Comparison of ENCODE assay signal across 10 cellular contexts in the genomic region with DNA sequence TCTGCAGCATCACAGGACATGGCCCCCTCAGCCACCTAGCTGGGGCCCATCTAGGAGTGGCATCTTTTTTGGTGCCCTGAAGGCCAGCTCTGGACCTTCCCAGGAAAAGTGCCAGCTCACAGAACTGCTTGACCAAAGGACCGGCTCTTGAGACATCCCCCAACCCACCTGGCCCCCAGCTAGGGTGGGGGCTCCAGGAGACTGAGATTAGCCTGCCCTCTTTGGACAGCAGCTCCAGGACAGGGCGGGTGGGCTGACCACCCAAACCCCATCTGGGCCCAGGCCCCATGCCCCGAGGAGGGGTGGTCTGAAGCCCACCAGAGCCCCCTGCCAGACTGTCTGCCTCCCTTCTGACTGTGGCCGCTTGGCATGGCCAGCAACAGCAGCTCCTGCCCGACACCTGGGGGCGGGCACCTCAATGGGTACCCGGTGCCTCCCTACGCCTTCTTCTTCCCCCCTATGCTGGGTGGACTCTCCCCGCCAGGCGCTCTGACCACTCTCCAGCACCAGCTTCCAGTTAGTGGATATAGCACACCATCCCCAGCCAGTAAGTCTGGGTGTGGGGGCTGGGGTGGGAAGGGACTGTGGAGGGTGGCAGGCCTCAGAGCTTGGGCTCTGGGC. TPM values are rescaled to one million over a fixed set of nuclear protein-coding genes. Genes with fewer than 3 reads are reported as not detected.
A peak's percentile ranks its signal among the peaks of the same experiment; 100 is the strongest.
DNase-seq lines count a peak whose midpoint lies in the region; ATAC-seq and TF ChIP-seq lines count a peak whose summit lies in the region.
"Had no signal": no experiment of that assay in that cellular context is flagged by ENCODE, and none has a peak within 500 bp of the region (broad histone marks: within the 10 kb centered on the region; RNA-seq: fewer than 3 reads in every experiment).

No MANE protein-coding gene starts in this region.

- H3K4me3 Mint-ChIP-seq in activated naive CD8-positive, alpha-beta T cell treated with anti-CD3 and anti-CD28 coated beads for 36 hours = peak overlapping the region; percentile 30

- H3K36me3 Mint-ChIP-seq in activated naive CD8-positive, alpha-beta T cell treated with anti-CD3 and anti-CD28 coated beads for 36 hours = peaks cover 32% of the 10 kb centered on the region

- ATAC-seq in SK-N-SH treated with all-trans-retinoic acid at 6 μM for 48 hours = no peak; the same call in 2 of the 3 replicates
- ATAC-seq in right lobe of liver = no peak
- no peak for ATAC-seq in HG02938 (IDR thresholded peaks at IDR 0.05; ENCODE audit: unreplicated experiment)

- TF ChIP-seq POLR2A in right lobe of liver (IDR thresholded peaks at IDR 0.05) = no peak

- peaks cover 98% of the 10 kb centered on the region for H3K79me2 ChIP-seq in SK-N-SH (ENCODE audit: insufficient read depth)

- H3K9me3 Mint-ChIP-seq in activated naive CD8-positive, alpha-beta T cell treated with anti-CD3 and anti-CD28 coated beads for 36 hours = no peaks in the 10 kb centered on the region

- intact Hi-C loops in right lobe of liver (cut with DNase I) = no loop called here

- peaks cover 75% of the 10 kb centered on the region for H3K4me1 Mint-ChIP-seq in activated naive CD8-positive, alpha-beta T cell treated with anti-CD3 and anti-CD28 coated beads for 36 hours

- no peaks in the 10 kb centered on the region for H3K27me3 ChIP-seq in SK-N-SH (ENCODE audit: insufficient read depth)
- no peaks in the 10 kb centered on the region for H3K27me3 ChIP-seq in right lobe of liver

- H3K36me3 ChIP-seq in SK-N-SH (replicated peaks in 1 of 2; ENCODE audit: control insufficient read depth in 1 of 2, insufficient read depth in 2 of 2, low read length in 1 of 2) (peaks cover 4 to 15% of the 10 kb centered on the region in 2 experiments), right lobe of liver (no peaks in the 10 kb centered on the region)

- H3K4me2 ChIP-seq in SK-N-SH = peak overlapping the region; percentile 85; the same call in 1 of the 2 replicates

- H3K9me3 ChIP-seq in SK-N-SH (no peaks in the 10 kb centered on the region), right lobe of liver (no peaks in the 10 kb centered on the region)

- no peak for TF ChIP-seq RAD21 in SK-N-SH (IDR thresholded peaks at IDR 0.05; ENCODE audit: low read length)

- no peak for DNase-seq in SK-N-SH
- no peak for DNase-seq in activated naive CD8-positive, alpha-beta T cell treated with anti-CD3 and anti-CD28 coated beads for 36 hours
- DNase-seq in right lobe of liver = peak in 1 of 3 donors; percentile 26
- no peak for DNase-seq in substantia nigra (lab: John Stamatoyannopoulos, UW)
- DNase-seq in stimulated activated CD4-positive, alpha-beta T cell treated with anti-CD3 and anti-CD28 coated beads, Interleukin-15, amount 100 ng/mL, for 24 hours = no peak
- no peak for DNase-seq in SHP77 (lab: John Stamatoyannopoulos, UW)
- DNase-seq: 8988T; activated CD4-positive, alpha-beta T cell treated with anti-CD3 and anti-CD28 coated beads for 4 hours had no signal

- TF ChIP-seq CTCF in SK-N-SH (IDR thresholded peaks at IDR 0.05) (no peak), right lobe of liver (IDR thresholded peaks at IDR 0.05) (no peak)

- POLR2A ChIA-PET in SK-N-SH (lab: Yijun Ruan, JAX) = interaction anchor here (0.5 to 3.2 kb wide), 9 partner anchors 10 to 145 kb away, joined by 3 to 27 read pairs (median 5); no protein-coding TSS in a partner anchor

- peaks cover 65 to 80% of the 10 kb centered on the region in 2 experiments for H3K4me1 ChIP-seq in SK-N-SH (ENCODE audit: control insufficient read depth in 1 of 2, insufficient read depth in 2 of 2, low read depth in 1 of 2, low read length in 1 of 2)
- H3K4me1 ChIP-seq in right lobe of liver = peaks cover 4 to 100% (median 69%) of the 10 kb centered on the region in 4 donors

- H3K4me3 ChIP-seq in SK-N-SH (ENCODE audit: low read depth in 2 of 2, low read length in 1 of 2) = no peak overlapping the region
- H3K4me3 ChIP-seq in right lobe of liver = peak overlapping the region in 2 of 3 donors; percentile 0 to 19

- no peaks in the 10 kb centered on the region for H3K9me2 ChIP-seq in SK-N-SH

- H3K27me3 Mint-ChIP-seq in activated naive CD8-positive, alpha-beta T cell treated with anti-CD3 and anti-CD28 coated beads for 36 hours = no peaks in the 10 kb centered on the region

- H3K9ac ChIP-seq in SK-N-SH = 0 out of 2 replicates have a peak overlapping the region, but pooled peaks have one; percentile 17

- TF ChIP-seq EP300 in SK-N-SH (IDR thresholded peaks at IDR 0.05; ENCODE audit: borderline replicate concordance in 1 of 2, low read depth in 1 of 2, low read length in 1 of 2) = no peak; a peak in 1 of 4 replicates

- CTCF ChIA-PET in SK-N-SH (lab: Yijun Ruan, JAX) = interaction anchor here (0.9 to 57.6 kb wide), 13 partner anchors 9 to 229 kb away, joined by 3 to 1706 read pairs (median 4); partner anchors contain the start of genes CDC6 and RARA

- H3K27ac ChIP-seq in SK-N-SH (ENCODE audit: low read depth in 2 of 2, low read length in 1 of 2) (peak overlapping the region; percentile 81 to 98), right lobe of liver (peak overlapping the region; percentile 34 to 79 (median 73)), substantia nigra (ENCODE audit: low read depth, low read length, poor library complexity, severe bottlenecking) (peak overlapping the region; percentile 54)

- peaks cover 15% of the 10 kb centered on the region for H3F3A ChIP-seq in SK-N-SH (replicated peaks; ENCODE audit: insufficient read depth)

- no peak overlapping the region for H2AFZ ChIP-seq in SK-N-SH (ENCODE audit: low read depth)

- peak overlapping the region; percentile 81 for H3K27ac Mint-ChIP-seq in activated naive CD8-positive, alpha-beta T cell treated with anti-CD3 and anti-CD28 coated beads for 36 hours

- H4K20me1 ChIP-seq in SK-N-SH (ENCODE audit: insufficient read depth) = peaks cover 54% of the 10 kb centered on the region

- 82% methylated on average over 9 of the region's 10 CpGs for WGBS in SK-N-SH (ENCODE audit: low lambda C conversion rate)
- no CpG with 5 or more reads among the region's 10 CpGs for WGBS in right lobe of liver (ENCODE audit: insufficient coverage, low coverage, low lambda C conversion rate, missing lambda C conversion rate)

TF ChIP-seq in SK-N-SH, 30 proteins besides CTCF, POLR2A, EP300 and RAD21 (continues in another document):
- TF ChIP-seq TCF12 (IDR thresholded peaks at IDR 0.05) (no peak), FOSL2 (IDR thresholded peaks at IDR 0.05; ENCODE audit: borderline replicate concordance, low read depth) (no peak), RXRA (IDR thresholded peaks at IDR 0.05; ENCODE audit: borderline replicate concordance, low read depth) (no peak), NRF1 (IDR thresholded peaks at IDR 0.05; ENCODE audit: low read depth, low read length) (no peak), TEAD4 (IDR thresholded peaks at IDR 0.05; ENCODE audit: borderline replicate concordance, insufficient read depth) (no peak), SIN3A (IDR thresholded peaks at IDR 0.05; ENCODE audit: borderline replicate concordance, low read depth, low read length) (no peak), JUND (IDR thresholded peaks at IDR 0.05) (no peak)

TF ChIP-seq in SK-N-SH treated with all-trans-retinoic acid at 6 μM for 48 hours, 23 proteins besides CTCF, POLR2A, EP300 and RAD21 (continues in another document):
- no peak for TF ChIP-seq PPARA (CRISPR knock-in tag; IDR thresholded peaks at IDR 0.05; ENCODE audit: borderline replicate concordance)
- no peak for TF ChIP-seq ZFP30 (CRISPR knock-in tag; IDR thresholded peaks at IDR 0.05)
- no peak for TF ChIP-seq POU6F1 (CRISPR knock-in tag; IDR thresholded peaks at IDR 0.05; ENCODE audit: borderline replicate concordance, low read depth)
- TF ChIP-seq ESRRG (CRISPR knock-in tag; IDR thresholded peaks at IDR 0.05) = no peak
- no peak for TF ChIP-seq OSR1 (CRISPR knock-in tag; IDR thresholded peaks at IDR 0.05)

RNA-seq across cellular contexts. Expression of gene RARA, which starts 22.0 kb away (rescaled TPM):
- polyA plus RNA-seq in SK-N-SH (2012; rRNA removed) = 8.9 and 13.3 TPM in 2 replicates
- polyA plus RNA-seq in SK-N-SH (2012; cell fraction: cytosol; rRNA removed) = 6.9 and 9.6 TPM in 2 replicates
- 13.2 and 15.0 TPM in 2 replicates for polyA plus RNA-seq in SK-N-SH (2012; cell fraction: nucleus; rRNA removed)
- 10 to 100 TPM; 31.2 to 33.3 TPM for total RNA-seq in activated naive CD8-positive, alpha-beta T cell treated with anti-CD3 and anti-CD28 coated beads for 36 hours
- 10 to 100 TPM; 17.7 to 41.9 (median 22.9) TPM for total RNA-seq in right lobe of liver

RNA-seq across cellular contexts. Expression of gene GJD3, which starts 33.6 kb away (rescaled TPM):
- polyA plus RNA-seq in SK-N-SH (2012; rRNA removed) = not detected in 2 replicates
- not detected in 2 replicates for polyA plus RNA-seq in SK-N-SH (2012; cell fraction: cytosol; rRNA removed)
- polyA plus RNA-seq in SK-N-SH (2012; cell fraction: nucleus; rRNA removed) = not detected in 2 replicates
- not detected for total RNA-seq in activated naive CD8-positive, alpha-beta T cell treated with anti-CD3 and anti-CD28 coated beads for 36 hours
- under 1 TPM in 5 of 6 experiments, not detected in 1; 0.22 to 0.78 (median 0.37) TPM for total RNA-seq in right lobe of liver

RNA-seq across cellular contexts. Expression of gene CDC6, which starts 43.3 kb away (rescaled TPM):
- 12.7 and 12.8 TPM in 2 replicates for polyA plus RNA-seq in SK-N-SH (2012; rRNA removed)
- polyA plus RNA-seq in SK-N-SH (2012; cell fraction: cytosol; rRNA removed) = 15.2 and 16.8 TPM in 2 replicates
- 8.3 and 11.7 TPM in 2 replicates for polyA plus RNA-seq in SK-N-SH (2012; cell fraction: nucleus; rRNA removed)
- 100 to 1,000 TPM; 144 to 149 TPM for total RNA-seq in activated naive CD8-positive, alpha-beta T cell treated with anti-CD3 and anti-CD28 coated beads for 36 hours
- total RNA-seq in right lobe of liver = 1 to 10 TPM in 5 of 6 experiments, under 1 TPM in 1; 0.42 to 9.1 (median 3.1) TPM

Comparison
In these comparisons a context has a peak if more than half of its experiments do, and no peak if none do; other contexts are left out.
1. H3K4me3 ChIP-seq: peak in right lobe of liver (2 of 3); none in SK-N-SH (0 of 2).
2. RNA of gene CDC6, which starts 43.3 kb away (total RNA-seq): 144 to 149 TPM in activated naive CD8-positive, alpha-beta T cell treated with anti-CD3 and anti-CD28 coated beads for 36 hours; 0.42 to 9.1 TPM in right lobe of liver; every median in the first group is over 10 times any median in the second.
3. Peak in every context shown above with its lines, with median percentiles within 50 percentile points of each other: H3K27ac ChIP-seq.